1 cellular context compared by ENCODE assay signal in genomic region chr10:36450385-36450784, GRCh38.
TF ChIP-seq lines count a peak whose summit lies in the region.

No MANE protein-coding gene starts in this region.

TF ChIP-seq in GM23338, 12 proteins besides CTCF, POLR2A, EP300 and RAD21 (continued from another document):
- TF ChIP-seq POLR2AphosphoS5 (IDR thresholded peaks at IDR 0.05; ENCODE audit: low read depth) (no peak), NANOG (IDR thresholded peaks at IDR 0.05; ENCODE audit: borderline replicate concordance) (no peak), EZH2 (IDR thresholded peaks at IDR 0.05; ENCODE audit: low read depth, unreplicated experiment) (no peak), ZNF462 (CRISPR knock-in tag; IDR thresholded peaks at IDR 0.05) (no peak)
